In genomic region chr6:165881812-165882211, GRCh38 we compare ENCODE assay signal across 20 cellular contexts.
"Had no signal": no experiment of that assay in that cellular context is flagged by ENCODE, and none has a peak within 500 bp of the region (broad histone marks: within the 10 kb centered on the region; RNA-seq: fewer than 3 reads in every experiment).

No MANE protein-coding gene starts in this region.

- H3K27ac ChIP-seq: left ventricle myocardium inferior, ovary, spleen, tibial nerve, uterus had no signal

- ATAC-seq: left colon; natural killer cell; sciatic nerve; stimulated activated memory B cell treated with anti-CD40 and anti-IgM and Interleukin-4, amounts not matched to agents 10 μg/mL and 1 μg/mL and 100 μg/mL, for 72 hours; stimulated activated naive CD8-positive, alpha-beta T cell treated with anti-CD3 and anti-CD28 coated beads, Interleukin-15, amount 100 ng/mL, for 72 hours had no signal

- DNase-seq: hypothalamus; immature natural killer cell; kidney; left colon; left ventricle myocardium inferior; mesendoderm; naive B cell; natural killer cell; ovary; small intestine; spleen; stimulated activated CD4-positive, alpha-beta T cell treated with anti-CD3 and anti-CD28 coated beads, Interleukin-4, amount 100 ng/mL, for 24 hours; stimulated activated naive CD4-positive, alpha-beta T cell treated with Interleukin-2 at 50 U/mL for 16 hours; stimulated activated naive CD8-positive, alpha-beta T cell treated with anti-CD3 and anti-CD28 coated beads, Interleukin-15, amount 100 ng/mL, for 72 hours; substantia nigra; uterus had no signal

- H3K9me3 ChIP-seq: ovary, uterus had no signal

- H3K27me3 ChIP-seq: ovary, tibial nerve, uterus had no signal

- H3K4me3 ChIP-seq: left ventricle myocardium inferior, lung, ovary, spleen, tibial nerve, uterus had no signal

- H3K36me3 ChIP-seq: left ventricle myocardium inferior, ovary, spleen, tibial nerve, uterus had no signal
